Comparison of ENCODE assay signal across 8 cellular contexts in genomic region chr7:517848-518629, GRCh38. TPM values are rescaled to one million over a fixed set of nuclear protein-coding genes. Genes with fewer than 3 reads are reported as not detected.
DNase-seq lines count a peak whose midpoint lies in the region; ATAC-seq and TF ChIP-seq lines count a peak whose summit lies in the region.

No MANE protein-coding gene starts in this region.

- ATAC-seq in HG03139 (IDR thresholded peaks at IDR 0.05; ENCODE audit: unreplicated experiment), result no peak

- peaks cover 0 to 79% of the 10 kb centered on the region in 2 donors for H3K4me1 ChIP-seq in right atrium auricular region

- H3K9me3 ChIP-seq in right atrium auricular region, result no peaks in the 10 kb centered on the region

- peaks cover 56 to 73% (median 70%) of the 10 kb centered on the region in 3 donors for H3K27me3 Mint-ChIP-seq in CD14-positive monocyte (ENCODE audit: low read depth in 3 of 3)
- H3K27me3 Mint-ChIP-seq in IgD-negative memory B cell, result peaks cover 23% of the 10 kb centered on the region

- H3K4me3 ChIP-seq in right atrium auricular region, result peak overlapping the region; percentile 65 to 85

- H3K9me3 Mint-ChIP-seq in CD14-positive monocyte (peaks cover 0 to 14% (median 0%) of the 10 kb centered on the region in 7 donors), IgD-negative memory B cell (no peaks in the 10 kb centered on the region)

- H3K27me3 ChIP-seq in right atrium auricular region, result no peaks in the 10 kb centered on the region

- no peak for DNase-seq in CD14-positive monocyte (ENCODE audit: low spot score)
- peak in 42 of 56 donors; percentile 18 to 80 (median 47) for DNase-seq in amygdala (lab: John Stamatoyannopoulos, UW)
- peak; percentile 80 for DNase-seq in right atrium auricular region (ENCODE audit: low spot score)
- DNase-seq in posterior cingulate gyrus, result peak; percentile 55 to 95 (median 74)
- no peak for DNase-seq in GM20000 (ENCODE audit: low spot score)
- no peak for DNase-seq in Kasumi-1 (lab: John Stamatoyannopoulos, UW)

- no peaks in the 10 kb centered on the region for H3K36me3 ChIP-seq in right atrium auricular region

- peak overlapping the region in 1 of 7 donors; percentile 27 for H3K27ac Mint-ChIP-seq in CD14-positive monocyte
- peak overlapping the region in 1 of 3 donors; percentile 39 for H3K27ac Mint-ChIP-seq in IgD-negative memory B cell

- peak overlapping the region; percentile 94 to 96 for H3K27ac ChIP-seq in right atrium auricular region

- intact Hi-C loops in CD14-positive monocyte (cut with micrococcal nuclease) (no loop called here), posterior cingulate gyrus (cut with DNase I) (loop anchor here (2.0 to 5.0 kb wide), 2 partner anchors 79 to 185 kb away; no protein-coding TSS in a partner anchor)

- H3K36me3 Mint-ChIP-seq in CD14-positive monocyte, result no peaks in the 10 kb centered on the region
- H3K36me3 Mint-ChIP-seq in IgD-negative memory B cell, result no peaks in the 10 kb centered on the region

- peak overlapping the region; percentile 37 to 86 for H3K4me3 Mint-ChIP-seq in CD14-positive monocyte
- peak overlapping the region; percentile 62 to 83 (median 74) for H3K4me3 Mint-ChIP-seq in IgD-negative memory B cell

- TF ChIP-seq CTCF in CD14-positive monocyte (IDR thresholded peaks at IDR 0.05) (no peak), right atrium auricular region (IDR thresholded peaks at IDR 0.05) (no peak), GM20000 (IDR thresholded peaks at IDR 0.05; ENCODE audit: extremely low read depth, missing control alignments) (no peak)

- H3K4me1 Mint-ChIP-seq in CD14-positive monocyte, result peaks cover 10% of the 10 kb centered on the region
- peaks cover 0 to 5% (median 0%) of the 10 kb centered on the region in 3 donors for H3K4me1 Mint-ChIP-seq in IgD-negative memory B cell

RNA-seq across cellular contexts. Expression of gene PDGFA, which starts 1.6 kb away (rescaled TPM):
- polyA plus RNA-seq in CD14-positive monocyte (under 1 TPM in 1 of 2 donors, not detected in 1; 0.29 TPM), IgD-negative memory B cell (not detected)
- total RNA-seq in right atrium auricular region, result 10 to 100 TPM; 31.8 to 34.2 TPM

Comparison
In these comparisons a context has a peak if more than half of its experiments do, and no peak if none do; other contexts are left out.
1. DNase-seq: peak in amygdala (42 of 56), right atrium auricular region (single experiment) and posterior cingulate gyrus (10 of 10); none in CD14-positive monocyte (single experiment), GM20000 (single experiment) and Kasumi-1 (0 of 2).